10 cellular contexts compared by ENCODE assay signal in genomic region chr16:12661656-12662172, GRCh38.
DNase-seq lines count a peak whose midpoint lies in the region; ATAC-seq and TF ChIP-seq lines count a peak whose summit lies in the region.
"Had no signal": no experiment of that assay in that cellular context is flagged by ENCODE, and none has a peak within 500 bp of the region (broad histone marks: within the 10 kb centered on the region; RNA-seq: fewer than 3 reads in every experiment).

No MANE protein-coding gene starts in this region.

- H3K27ac ChIP-seq in WERI-Rb-1: peak overlapping the region; percentile 89
- H3K27ac ChIP-seq: VCaP had no signal

- H3K9me3 ChIP-seq in WERI-Rb-1 (ENCODE audit: severe bottlenecking): peaks cover 3% of the 10 kb centered on the region

- H3K36me3 ChIP-seq in WERI-Rb-1: no peaks in the 10 kb centered on the region; the same call in 1 of the 2 replicates

- DNase-seq in ACHN (peak; percentile 72), HUDEP-2 (lab: John Stamatoyannopoulos, UW; ENCODE audit: unreplicated experiment in 76 of 76) (peak in 39 of 76 experiments; percentile 3 to 47 (median 24)), WERI-Rb-1 (peak; percentile 89), iPS DF 19.7 (ENCODE audit: low read depth, low spot score) (peak; percentile 25), cerebellar nuclear complex (lab: John Stamatoyannopoulos, UW) (no peak), NCI-H187 (lab: John Stamatoyannopoulos, UW) (no peak)
- DNase-seq: NCI-H1092 treated with DMSO at 0.1 percent for 48 hours had no signal

- no peak overlapping the region for H3K27ac Mint-ChIP-seq in activated T-helper 17 cell treated with anti-CD3 and anti-CD28 coated beads, Interleukin-2, amount 50 U/mL, for 72 hours

- peaks cover 35% of the 10 kb centered on the region for H3K36me3 Mint-ChIP-seq in activated T-helper 17 cell treated with anti-CD3 and anti-CD28 coated beads, Interleukin-2, amount 50 U/mL, for 72 hours (ENCODE audit: low read depth)

- H3K4me3 ChIP-seq in WERI-Rb-1 (ENCODE audit: low read depth, low read length): no peak overlapping the region

- no peak for TF ChIP-seq CTCF in WERI-Rb-1 (IDR thresholded peaks at IDR 0.05; ENCODE audit: low read depth, low read length)

- no peaks in the 10 kb centered on the region for H3K27me3 ChIP-seq in WERI-Rb-1 (ENCODE audit: insufficient read depth, low read depth, severe bottlenecking)

- H3K4me3 Mint-ChIP-seq in activated T-helper 17 cell treated with anti-CD3 and anti-CD28 coated beads, Interleukin-2, amount 50 U/mL, for 72 hours: no peak overlapping the region

- H3K27me3 Mint-ChIP-seq in activated T-helper 17 cell treated with anti-CD3 and anti-CD28 coated beads, Interleukin-2, amount 50 U/mL, for 72 hours: no peaks in the 10 kb centered on the region

- no peak for ATAC-seq in GM21390 (IDR thresholded peaks at IDR 0.05; ENCODE audit: unreplicated experiment)
- no peak for ATAC-seq in activated T-helper 17 cell treated with anti-CD3 and anti-CD28 coated beads, Interleukin-2, amount 50 U/mL, for 72 hours (replicated peaks)

- peaks cover 23% of the 10 kb centered on the region for H3K9me3 Mint-ChIP-seq in activated T-helper 17 cell treated with anti-CD3 and anti-CD28 coated beads, Interleukin-2, amount 50 U/mL, for 72 hours

- no peaks in the 10 kb centered on the region for H3K4me1 Mint-ChIP-seq in activated T-helper 17 cell treated with anti-CD3 and anti-CD28 coated beads, Interleukin-2, amount 50 U/mL, for 72 hours

- in situ Hi-C loops in ACHN (cut with HindIII; ENCODE audit: low pct_ligation_motif_present, low pct_unique_long_range_greater_than_20kb, low sequenced_read_pairs): no loop called here

Comparison
In these comparisons a context has a peak if more than half of its experiments do, and no peak if none do; other contexts are left out.
1. DNase-seq: peak in ACHN (single experiment), HUDEP-2 (39 of 76), WERI-Rb-1 (single experiment) and iPS DF 19.7 (single experiment); none in cerebellar nuclear complex (0 of 2) and NCI-H187 (0 of 2).